Comparison of ENCODE assay signal across 1 cellular context in genomic region chr17:10019941-10020403, GRCh38.
TF ChIP-seq lines count a peak whose summit lies in the region.

No MANE protein-coding gene starts in this region.

TF ChIP-seq in IMR-90, 13 proteins besides CTCF, POLR2A, EP300 and RAD21 (continued from another document):
- peak; percentile 46; the same call in 1 of the 2 replicates for TF ChIP-seq NFE2L2 (IDR thresholded peaks at IDR 0.05; ENCODE audit: low read depth, low read length)
